Comparison of ENCODE assay signal across 8 cellular contexts in the genomic region with DNA sequence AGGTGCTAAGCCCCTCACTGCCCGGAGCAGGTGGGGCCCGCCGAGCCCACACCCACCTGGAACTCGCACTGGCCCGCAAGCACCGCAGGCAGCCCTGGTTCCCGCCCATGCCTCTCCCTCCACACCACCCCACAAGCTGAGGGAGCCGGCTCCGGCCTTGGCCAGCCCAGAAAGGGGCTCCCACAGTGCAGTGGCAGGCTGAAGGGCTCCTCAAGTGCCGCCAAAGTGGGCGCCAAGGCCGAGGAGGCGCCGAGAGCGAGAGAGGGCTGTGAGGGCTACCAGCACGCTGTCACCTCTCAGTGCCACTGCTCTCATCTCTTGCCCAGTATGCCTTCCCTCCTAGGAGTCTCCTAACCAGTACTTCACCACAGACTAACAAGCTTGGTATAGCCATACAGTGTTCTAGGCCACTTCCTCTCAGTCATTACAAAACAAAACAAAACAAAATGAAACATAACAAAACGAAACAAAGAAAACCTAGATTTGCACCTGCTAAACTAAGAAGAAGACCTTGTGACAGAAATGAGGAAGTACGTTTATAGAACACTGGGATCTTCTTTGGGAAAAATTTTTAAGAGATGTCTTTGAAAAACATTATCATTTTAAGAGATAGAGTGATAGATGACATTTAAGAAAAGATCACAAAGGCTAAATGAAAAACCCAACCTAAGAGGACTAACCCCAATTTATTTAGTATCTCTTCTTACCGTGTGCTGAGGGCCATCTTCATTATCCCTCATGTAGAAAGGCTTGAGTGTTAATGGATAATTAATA. TPM values are rescaled to one million over a fixed set of nuclear protein-coding genes. Genes with fewer than 3 reads are reported as not detected.
A peak's percentile ranks its signal among the peaks of the same experiment; 100 is the strongest.
DNase-seq lines count a peak whose midpoint lies in the region; ATAC-seq lines count a peak whose summit lies in the region.

No MANE protein-coding gene starts in this region.

- ATAC-seq in GM18909 (IDR thresholded peaks at IDR 0.05; ENCODE audit: poor library complexity, unreplicated experiment) (peak; percentile 98), HG02840 (IDR thresholded peaks at IDR 0.05; ENCODE audit: low FRiP score, unreplicated experiment) (peak; percentile 97), T-helper 17 cell (peak; percentile 96), naive B cell (ENCODE audit: low read depth in 2 of 2) (peak; percentile 88 to 89)

- H3K4me3 ChIP-seq in neuronal stem cell (ENCODE audit: low read length in 2 of 2) = no peak overlapping the region

- no peak overlapping the region for H2AK5ac ChIP-seq in neuronal stem cell (ENCODE audit: low read depth, low read length)

- H3K79me1 ChIP-seq in neuronal stem cell (ENCODE audit: low read depth, low read length) = no peaks in the 10 kb centered on the region

- WGBS in neuronal stem cell (ENCODE audit: extremely low coverage in 2 of 2, insufficient read length in 2 of 2, insufficient replicate concordance in 1 of 2), 2 donors = no CpG with 5 or more reads among the region's 19 CpGs

- H3K4me3 Mint-ChIP-seq in T-helper 17 cell (peak overlapping the region; percentile 78), naive B cell (peak overlapping the region; percentile 1 to 79 (median 41))

- H3K14ac ChIP-seq in neuronal stem cell (ENCODE audit: low read length) = no peak overlapping the region

- H3K4ac ChIP-seq in neuronal stem cell (ENCODE audit: low read length) = no peak overlapping the region

- no peaks in the 10 kb centered on the region for H3K27me3 ChIP-seq in neuronal stem cell (ENCODE audit: control insufficient read depth in 3 of 3, insufficient read depth in 3 of 3, low read depth in 1 of 3, low read length in 3 of 3)

- no peaks in the 10 kb centered on the region for H3K9me3 Mint-ChIP-seq in naive B cell

- H3K23ac ChIP-seq in neuronal stem cell (ENCODE audit: low read depth, low read length, poor library complexity) = no peak overlapping the region

- H3K36me3 Mint-ChIP-seq in T-helper 17 cell (ENCODE audit: low read depth) = peaks cover 17% of the 10 kb centered on the region
- peaks cover 14 to 21% of the 10 kb centered on the region in 2 donors for H3K36me3 Mint-ChIP-seq in naive B cell

- no peak overlapping the region for H2AFZ ChIP-seq in neuronal stem cell (ENCODE audit: low read length)

- H3K4me1 ChIP-seq in neuronal stem cell (ENCODE audit: control insufficient read depth in 2 of 2, insufficient read depth in 1 of 2, low read depth in 1 of 2, low read length in 2 of 2) = peaks cover 0 to 13% of the 10 kb centered on the region in 2 donors

- H4K91ac ChIP-seq in neuronal stem cell (ENCODE audit: low read depth, low read length, poor library complexity) = no peak overlapping the region

- peaks cover 10 to 58% of the 10 kb centered on the region in 2 donors for H3K36me3 ChIP-seq in neuronal stem cell (replicated peaks in 1 of 2; ENCODE audit: control insufficient read depth in 2 of 2, insufficient read depth in 2 of 2, low read length in 2 of 2)

- no peaks in the 10 kb centered on the region for H3K9me3 ChIP-seq in T-helper 17 cell (ENCODE audit: control insufficient read depth, low read length, poor library complexity, severe bottlenecking)
- H3K9me3 ChIP-seq in neuronal stem cell (replicated peaks in 1 of 2; ENCODE audit: control insufficient read depth in 2 of 2, insufficient read depth in 1 of 2, low read depth in 1 of 2, low read length in 2 of 2) = peaks cover 0 to 4% of the 10 kb centered on the region in 2 donors

- no peak overlapping the region for H3K9ac ChIP-seq in neuronal stem cell (ENCODE audit: low read depth, low read length, poor library complexity)

- no peak overlapping the region for H2BK12ac ChIP-seq in neuronal stem cell (ENCODE audit: low read length)

- DNase-seq in T-helper 17 cell (peak in 1 of 3 donors; percentile 13), naive B cell (peak; percentile 70), neuronal stem cell (ENCODE audit: low spot score) (no peak), islet precursor cell (no peak), NCI-H774 (lab: John Stamatoyannopoulos, UW) (no peak), DMS114 treated with DMSO at 0.1 percent for 48 hours (lab: John Stamatoyannopoulos, UW; ENCODE audit: unreplicated experiment) (no peak)

- no peak overlapping the region for H2BK15ac ChIP-seq in neuronal stem cell (ENCODE audit: low read length)

- H4K8ac ChIP-seq in neuronal stem cell (ENCODE audit: low read depth, low read length) = no peak overlapping the region

- no peak overlapping the region for H3K27ac ChIP-seq in neuronal stem cell (replicated peaks; ENCODE audit: low read length)

- no peak overlapping the region for H3K18ac ChIP-seq in neuronal stem cell (ENCODE audit: low read length)

- no peak overlapping the region for H2BK5ac ChIP-seq in neuronal stem cell (ENCODE audit: low read length)

- H3K27me3 Mint-ChIP-seq in T-helper 17 cell (no peaks in the 10 kb centered on the region), naive B cell (no peaks in the 10 kb centered on the region)

- H2BK120ac ChIP-seq in neuronal stem cell (ENCODE audit: low read depth, low read length) = no peak overlapping the region

- no peak overlapping the region for H3K4me2 ChIP-seq in neuronal stem cell (ENCODE audit: insufficient read depth, low read length, poor library complexity, severe bottlenecking)

- H3K27ac Mint-ChIP-seq in T-helper 17 cell (peak overlapping the region; percentile 97), naive B cell (peak overlapping the region; percentile 93 to 98 (median 96))

- H3K4me1 Mint-ChIP-seq in T-helper 17 cell (peaks cover 17% of the 10 kb centered on the region), naive B cell (peaks cover 16 to 42% (median 33%) of the 10 kb centered on the region in 3 donors)

RNA-seq across cellular contexts. Expression of gene GAB2, which starts 47.7 kb away (rescaled TPM):
- 10 to 100 TPM; 10.3 to 14.4 TPM for total RNA-seq in T-helper 17 cell
- 1 to 10 TPM in 4 of 6 donors, under 1 TPM in 2; 0.71 to 4.2 (median 2.2) TPM for polyA plus RNA-seq in naive B cell (ENCODE audit: low read depth in 6 of 6)
- polyA plus RNA-seq in neuronal stem cell (2013, experiment 1 of 2) = 16.6 TPM
- polyA plus RNA-seq in neuronal stem cell (2013, experiment 2 of 2) = 16.0 TPM
